1 cellular context compared by ENCODE assay signal in the genomic region with DNA sequence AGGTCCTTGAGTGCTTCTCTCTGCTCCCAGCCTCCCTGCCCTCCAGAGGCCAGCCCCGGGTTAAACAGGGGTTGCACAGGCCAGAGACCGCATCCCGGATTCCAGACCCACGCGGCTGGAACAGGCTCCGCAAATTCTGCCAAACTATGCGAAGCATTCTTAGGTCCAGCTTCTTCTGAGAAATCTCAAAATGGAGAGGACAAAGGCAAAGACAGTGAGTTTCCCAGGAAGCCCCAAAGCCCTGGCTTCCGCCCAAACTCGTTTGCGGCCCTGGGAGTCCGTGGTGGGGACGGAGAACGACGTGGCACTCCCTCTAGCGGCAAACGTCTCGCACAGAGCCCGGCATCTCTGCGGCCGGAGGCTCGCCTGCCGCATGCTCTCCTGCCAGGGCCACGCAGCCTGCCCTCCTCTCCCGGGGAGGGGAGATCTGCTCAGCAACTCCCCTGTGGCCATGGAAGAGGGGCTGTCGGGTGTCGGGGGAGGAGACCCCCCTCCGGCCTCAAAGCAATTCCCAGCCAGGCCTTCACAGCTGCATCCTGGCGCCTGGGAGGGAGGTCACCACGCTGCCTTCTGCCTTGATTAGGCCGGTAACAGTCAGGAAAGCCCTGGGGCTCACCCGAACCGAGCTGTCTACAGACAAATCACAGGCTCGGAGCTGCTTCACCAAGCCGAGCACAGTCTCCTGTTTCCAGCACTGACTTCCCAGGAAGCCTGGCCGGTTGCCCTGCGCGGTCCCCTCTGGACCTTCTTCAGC.
TF ChIP-seq lines count a peak whose summit lies in the region.

No MANE protein-coding gene starts in this region.

TF ChIP-seq in HepG2, 621 proteins besides CTCF, POLR2A, EP300 and RAD21 (continued from another document and continues in another):
- TF ChIP-seq, protein P1, sequence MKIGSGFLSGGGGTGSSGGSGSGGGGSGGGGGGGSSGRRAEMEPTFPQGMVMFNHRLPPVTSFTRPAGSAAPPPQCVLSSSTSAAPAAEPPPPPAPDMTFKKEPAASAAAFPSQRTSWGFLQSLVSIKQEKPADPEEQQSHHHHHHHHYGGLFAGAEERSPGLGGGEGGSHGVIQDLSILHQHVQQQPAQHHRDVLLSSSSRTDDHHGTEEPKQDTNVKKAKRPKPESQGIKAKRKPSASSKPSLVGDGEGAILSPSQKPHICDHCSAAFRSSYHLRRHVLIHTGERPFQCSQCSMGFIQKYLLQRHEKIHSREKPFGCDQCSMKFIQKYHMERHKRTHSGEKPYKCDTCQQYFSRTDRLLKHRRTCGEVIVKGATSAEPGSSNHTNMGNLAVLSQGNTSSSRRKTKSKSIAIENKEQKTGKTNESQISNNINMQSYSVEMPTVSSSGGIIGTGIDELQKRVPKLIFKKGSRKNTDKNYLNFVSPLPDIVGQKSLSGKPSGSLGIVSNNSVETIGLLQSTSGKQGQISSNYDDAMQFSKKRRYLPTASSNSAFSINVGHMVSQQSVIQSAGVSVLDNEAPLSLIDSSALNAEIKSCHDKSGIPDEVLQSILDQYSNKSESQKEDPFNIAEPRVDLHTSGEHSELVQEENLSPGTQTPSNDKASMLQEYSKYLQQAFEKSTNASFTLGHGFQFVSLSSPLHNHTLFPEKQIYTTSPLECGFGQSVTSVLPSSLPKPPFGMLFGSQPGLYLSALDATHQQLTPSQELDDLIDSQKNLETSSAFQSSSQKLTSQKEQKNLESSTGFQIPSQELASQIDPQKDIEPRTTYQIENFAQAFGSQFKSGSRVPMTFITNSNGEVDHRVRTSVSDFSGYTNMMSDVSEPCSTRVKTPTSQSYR (CRISPR knock-in tag; IDR thresholded peaks at IDR 0.05; ENCODE audit: borderline replicate concordance) = no peak
- TF ChIP-seq, protein P2, sequence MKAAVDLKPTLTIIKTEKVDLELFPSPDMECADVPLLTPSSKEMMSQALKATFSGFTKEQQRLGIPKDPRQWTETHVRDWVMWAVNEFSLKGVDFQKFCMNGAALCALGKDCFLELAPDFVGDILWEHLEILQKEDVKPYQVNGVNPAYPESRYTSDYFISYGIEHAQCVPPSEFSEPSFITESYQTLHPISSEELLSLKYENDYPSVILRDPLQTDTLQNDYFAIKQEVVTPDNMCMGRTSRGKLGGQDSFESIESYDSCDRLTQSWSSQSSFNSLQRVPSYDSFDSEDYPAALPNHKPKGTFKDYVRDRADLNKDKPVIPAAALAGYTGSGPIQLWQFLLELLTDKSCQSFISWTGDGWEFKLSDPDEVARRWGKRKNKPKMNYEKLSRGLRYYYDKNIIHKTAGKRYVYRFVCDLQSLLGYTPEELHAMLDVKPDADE (CRISPR knock-in tag; IDR thresholded peaks at IDR 0.05) = no peak
- TF ChIP-seq ZNF350 (CRISPR knock-in tag; IDR thresholded peaks at IDR 0.05; ENCODE audit: borderline replicate concordance, low read depth) (peak; percentile 55; the same call in 1 of the 2 replicates), ZSCAN21 (CRISPR knock-in tag; IDR thresholded peaks at IDR 0.05; ENCODE audit: borderline replicate concordance) (peak; percentile 36; the same call in 1 of the 2 replicates), SALL1 (CRISPR knock-in tag; IDR thresholded peaks at IDR 0.05) (peak; percentile 61), MEF2D (CRISPR knock-in tag; IDR thresholded peaks at IDR 0.05) (no peak), RNF2 (conservative IDR thresholded peaks at IDR 0.05; ENCODE audit: low read depth) (0 out of 2 replicates have a peak, but pooled peaks have one; percentile 39), ZNF644 (CRISPR knock-in tag; IDR thresholded peaks at IDR 0.05; ENCODE audit: low read depth) (no peak), ZNF883 (CRISPR knock-in tag; IDR thresholded peaks at IDR 0.05; ENCODE audit: not compliant biosample characterization) (peak; percentile 83), XRCC5 (optimal IDR thresholded peaks at IDR 0.05; ENCODE audit: low read length) (peak; percentile 96), KDM2A (CRISPR knock-in tag; IDR thresholded peaks at IDR 0.05; ENCODE audit: borderline replicate concordance, low read depth) (peak; percentile 85; the same call in 1 of the 2 replicates), ZNF547 (CRISPR knock-in tag; IDR thresholded peaks at IDR 0.05) (peak; percentile 71; the same call in 1 of the 2 replicates), HNRNPL (IDR thresholded peaks at IDR 0.05; ENCODE audit: low read depth, low read length) (0 out of 2 replicates have a peak, but pooled peaks have one; percentile 19)
- TF ChIP-seq, protein P3, sequence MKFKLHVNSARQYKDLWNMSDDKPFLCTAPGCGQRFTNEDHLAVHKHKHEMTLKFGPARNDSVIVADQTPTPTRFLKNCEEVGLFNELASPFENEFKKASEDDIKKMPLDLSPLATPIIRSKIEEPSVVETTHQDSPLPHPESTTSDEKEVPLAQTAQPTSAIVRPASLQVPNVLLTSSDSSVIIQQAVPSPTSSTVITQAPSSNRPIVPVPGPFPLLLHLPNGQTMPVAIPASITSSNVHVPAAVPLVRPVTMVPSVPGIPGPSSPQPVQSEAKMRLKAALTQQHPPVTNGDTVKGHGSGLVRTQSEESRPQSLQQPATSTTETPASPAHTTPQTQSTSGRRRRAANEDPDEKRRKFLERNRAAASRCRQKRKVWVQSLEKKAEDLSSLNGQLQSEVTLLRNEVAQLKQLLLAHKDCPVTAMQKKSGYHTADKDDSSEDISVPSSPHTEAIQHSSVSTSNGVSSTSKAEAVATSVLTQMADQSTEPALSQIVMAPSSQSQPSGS (CRISPR knock-in tag; IDR thresholded peaks at IDR 0.05) = no peak
- TF ChIP-seq, protein P4, sequence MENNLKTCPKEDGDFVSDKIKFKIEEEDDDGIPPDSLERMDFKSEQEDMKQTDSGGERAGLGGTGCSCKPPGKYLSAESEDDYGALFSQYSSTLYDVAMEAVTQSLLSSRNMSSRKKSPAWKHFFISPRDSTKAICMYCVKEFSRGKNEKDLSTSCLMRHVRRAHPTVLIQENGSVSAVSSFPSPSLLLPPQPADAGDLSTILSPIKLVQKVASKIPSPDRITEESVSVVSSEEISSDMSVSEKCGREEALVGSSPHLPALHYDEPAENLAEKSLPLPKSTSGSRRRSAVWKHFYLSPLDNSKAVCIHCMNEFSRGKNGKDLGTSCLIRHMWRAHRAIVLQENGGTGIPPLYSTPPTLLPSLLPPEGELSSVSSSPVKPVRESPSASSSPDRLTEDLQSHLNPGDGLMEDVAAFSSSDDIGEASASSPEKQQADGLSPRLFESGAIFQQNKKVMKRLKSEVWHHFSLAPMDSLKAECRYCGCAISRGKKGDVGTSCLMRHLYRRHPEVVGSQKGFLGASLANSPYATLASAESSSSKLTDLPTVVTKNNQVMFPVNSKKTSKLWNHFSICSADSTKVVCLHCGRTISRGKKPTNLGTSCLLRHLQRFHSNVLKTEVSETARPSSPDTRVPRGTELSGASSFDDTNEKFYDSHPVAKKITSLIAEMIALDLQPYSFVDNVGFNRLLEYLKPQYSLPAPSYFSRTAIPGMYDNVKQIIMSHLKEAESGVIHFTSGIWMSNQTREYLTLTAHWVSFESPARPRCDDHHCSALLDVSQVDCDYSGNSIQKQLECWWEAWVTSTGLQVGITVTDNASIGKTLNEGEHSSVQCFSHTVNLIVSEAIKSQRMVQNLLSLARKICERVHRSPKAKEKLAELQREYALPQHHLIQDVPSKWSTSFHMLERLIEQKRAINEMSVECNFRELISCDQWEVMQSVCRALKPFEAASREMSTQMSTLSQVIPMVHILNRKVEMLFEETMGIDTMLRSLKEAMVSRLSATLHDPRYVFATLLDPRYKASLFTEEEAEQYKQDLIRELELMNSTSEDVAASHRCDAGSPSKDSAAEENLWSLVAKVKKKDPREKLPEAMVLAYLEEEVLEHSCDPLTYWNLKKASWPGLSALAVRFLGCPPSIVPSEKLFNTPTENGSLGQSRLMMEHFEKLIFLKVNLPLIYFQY (CRISPR knock-in tag; IDR thresholded peaks at IDR 0.05; ENCODE audit: borderline replicate concordance) = no peak
- TF ChIP-seq, protein P5, sequence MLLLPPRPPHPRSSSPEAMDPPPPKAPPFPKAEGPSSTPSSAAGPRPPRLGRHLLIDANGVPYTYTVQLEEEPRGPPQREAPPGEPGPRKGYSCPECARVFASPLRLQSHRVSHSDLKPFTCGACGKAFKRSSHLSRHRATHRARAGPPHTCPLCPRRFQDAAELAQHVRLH (CRISPR knock-in tag; IDR thresholded peaks at IDR 0.05; ENCODE audit: borderline replicate concordance, low read depth) = 0 out of 2 replicates have a peak, but pooled peaks have one; percentile 29
- TF ChIP-seq, protein P6, sequence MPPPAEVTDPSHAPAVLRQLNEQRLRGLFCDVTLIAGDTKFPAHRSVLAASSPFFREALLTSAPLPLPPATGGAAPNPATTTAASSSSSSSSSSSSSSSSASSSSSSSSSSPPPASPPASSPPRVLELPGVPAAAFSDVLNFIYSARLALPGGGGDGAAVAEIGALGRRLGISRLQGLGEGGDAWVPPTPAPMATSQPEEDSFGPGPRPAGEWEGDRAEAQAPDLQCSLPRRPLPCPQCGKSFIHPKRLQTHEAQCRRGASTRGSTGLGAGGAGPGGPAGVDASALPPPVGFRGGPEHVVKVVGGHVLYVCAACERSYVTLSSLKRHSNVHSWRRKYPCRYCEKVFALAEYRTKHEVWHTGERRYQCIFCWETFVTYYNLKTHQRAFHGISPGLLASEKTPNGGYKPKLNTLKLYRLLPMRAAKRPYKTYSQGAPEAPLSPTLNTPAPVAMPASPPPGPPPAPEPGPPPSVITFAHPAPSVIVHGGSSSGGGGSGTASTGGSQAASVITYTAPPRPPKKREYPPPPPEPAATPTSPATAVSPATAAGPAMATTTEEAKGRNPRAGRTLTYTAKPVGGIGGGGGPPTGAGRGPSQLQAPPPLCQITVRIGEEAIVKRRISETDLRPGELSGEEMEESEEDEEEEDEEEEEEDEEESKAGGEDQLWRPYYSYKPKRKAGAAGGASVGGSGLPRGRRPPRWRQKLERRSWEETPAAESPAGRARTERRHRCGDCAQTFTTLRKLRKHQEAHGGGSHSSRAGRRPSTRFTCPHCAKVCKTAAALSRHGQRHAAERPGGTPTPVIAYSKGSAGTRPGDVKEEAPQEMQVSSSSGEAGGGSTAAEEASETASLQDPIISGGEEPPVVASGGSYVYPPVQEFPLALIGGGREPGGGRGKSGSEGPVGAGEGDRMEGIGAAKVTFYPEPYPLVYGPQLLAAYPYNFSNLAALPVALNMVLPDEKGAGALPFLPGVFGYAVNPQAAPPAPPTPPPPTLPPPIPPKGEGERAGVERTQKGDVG (CRISPR knock-in tag; IDR thresholded peaks at IDR 0.05; ENCODE audit: borderline replicate concordance) = 0 out of 2 replicates have a peak, but pooled peaks have one; percentile 36
- TF ChIP-seq, protein P7, sequence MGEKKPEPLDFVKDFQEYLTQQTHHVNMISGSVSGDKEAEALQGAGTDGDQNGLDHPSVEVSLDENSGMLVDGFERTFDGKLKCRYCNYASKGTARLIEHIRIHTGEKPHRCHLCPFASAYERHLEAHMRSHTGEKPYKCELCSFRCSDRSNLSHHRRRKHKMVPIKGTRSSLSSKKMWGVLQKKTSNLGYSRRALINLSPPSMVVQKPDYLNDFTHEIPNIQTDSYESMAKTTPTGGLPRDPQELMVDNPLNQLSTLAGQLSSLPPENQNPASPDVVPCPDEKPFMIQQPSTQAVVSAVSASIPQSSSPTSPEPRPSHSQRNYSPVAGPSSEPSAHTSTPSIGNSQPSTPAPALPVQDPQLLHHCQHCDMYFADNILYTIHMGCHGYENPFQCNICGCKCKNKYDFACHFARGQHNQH (CRISPR knock-in tag; IDR thresholded peaks at IDR 0.05) = peak; percentile 26; the same call in 1 of the 2 replicates
- TF ChIP-seq, protein P8, sequence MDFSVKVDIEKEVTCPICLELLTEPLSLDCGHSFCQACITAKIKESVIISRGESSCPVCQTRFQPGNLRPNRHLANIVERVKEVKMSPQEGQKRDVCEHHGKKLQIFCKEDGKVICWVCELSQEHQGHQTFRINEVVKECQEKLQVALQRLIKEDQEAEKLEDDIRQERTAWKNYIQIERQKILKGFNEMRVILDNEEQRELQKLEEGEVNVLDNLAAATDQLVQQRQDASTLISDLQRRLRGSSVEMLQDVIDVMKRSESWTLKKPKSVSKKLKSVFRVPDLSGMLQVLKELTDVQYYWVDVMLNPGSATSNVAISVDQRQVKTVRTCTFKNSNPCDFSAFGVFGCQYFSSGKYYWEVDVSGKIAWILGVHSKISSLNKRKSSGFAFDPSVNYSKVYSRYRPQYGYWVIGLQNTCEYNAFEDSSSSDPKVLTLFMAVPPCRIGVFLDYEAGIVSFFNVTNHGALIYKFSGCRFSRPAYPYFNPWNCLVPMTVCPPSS (IDR thresholded peaks at IDR 0.05) = no peak
- TF ChIP-seq, protein P9, sequence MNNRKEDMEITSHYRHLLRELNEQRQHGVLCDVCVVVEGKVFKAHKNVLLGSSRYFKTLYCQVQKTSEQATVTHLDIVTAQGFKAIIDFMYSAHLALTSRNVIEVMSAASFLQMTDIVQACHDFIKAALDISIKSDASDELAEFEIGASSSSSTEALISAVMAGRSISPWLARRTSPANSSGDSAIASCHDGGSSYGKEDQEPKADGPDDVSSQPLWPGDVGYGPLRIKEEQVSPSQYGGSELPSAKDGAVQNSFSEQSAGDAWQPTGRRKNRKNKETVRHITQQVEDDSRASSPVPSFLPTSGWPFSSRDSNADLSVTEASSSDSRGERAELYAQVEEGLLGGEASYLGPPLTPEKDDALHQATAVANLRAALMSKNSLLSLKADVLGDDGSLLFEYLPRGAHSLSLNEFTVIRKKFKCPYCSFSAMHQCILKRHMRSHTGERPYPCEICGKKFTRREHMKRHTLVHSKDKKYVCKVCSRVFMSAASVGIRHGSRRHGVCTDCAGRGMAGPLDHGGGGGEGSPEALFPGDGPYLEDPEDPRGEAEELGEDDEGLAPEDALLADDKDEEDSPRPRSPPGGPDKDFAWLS (CRISPR knock-in tag; IDR thresholded peaks at IDR 0.05; ENCODE audit: borderline replicate concordance) = no peak
- TF ChIP-seq, protein P10, sequence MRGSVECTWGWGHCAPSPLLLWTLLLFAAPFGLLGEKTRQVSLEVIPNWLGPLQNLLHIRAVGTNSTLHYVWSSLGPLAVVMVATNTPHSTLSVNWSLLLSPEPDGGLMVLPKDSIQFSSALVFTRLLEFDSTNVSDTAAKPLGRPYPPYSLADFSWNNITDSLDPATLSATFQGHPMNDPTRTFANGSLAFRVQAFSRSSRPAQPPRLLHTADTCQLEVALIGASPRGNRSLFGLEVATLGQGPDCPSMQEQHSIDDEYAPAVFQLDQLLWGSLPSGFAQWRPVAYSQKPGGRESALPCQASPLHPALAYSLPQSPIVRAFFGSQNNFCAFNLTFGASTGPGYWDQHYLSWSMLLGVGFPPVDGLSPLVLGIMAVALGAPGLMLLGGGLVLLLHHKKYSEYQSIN (CRISPR knock-in tag; IDR thresholded peaks at IDR 0.05; ENCODE audit: borderline replicate concordance) = no peak
